22 cellular contexts compared by ENCODE assay signal in genomic region chr5:173668910-173669309, GRCh38.
"Had no signal": no experiment of that assay in that cellular context is flagged by ENCODE, and none has a peak within 500 bp of the region (broad histone marks: within the 10 kb centered on the region; RNA-seq: fewer than 3 reads in every experiment).

No MANE protein-coding gene starts in this region.

- H3K36me3 ChIP-seq: heart left ventricle, left lung, lower lobe of right lung, upper lobe of left lung, vagina had no signal

- H3K4me3 ChIP-seq: heart left ventricle, left lung, lower lobe of right lung, skin epidermis, upper lobe of left lung, vagina had no signal

- H3K27me3 ChIP-seq: heart left ventricle, left lung, upper lobe of left lung, vagina had no signal

- FAIRE-seq: astrocyte, endothelial cell of umbilical vein had no signal

- DNase-seq: activated CD4-positive, alpha-beta memory T cell treated with anti-CD3 and anti-CD28 coated beads for 36 hours; activated CD4-positive, alpha-beta T cell treated with anti-CD3 and anti-CD28 coated beads for 48 hours; activated gamma-delta T cell treated with Interleukin-2 at 50 U/mL for 16 hours; activated naive CD4-positive, alpha-beta T cell treated with anti-CD3 and anti-CD28 coated beads, Interleukin-2, amount 50 U/mL, for 16 hours; activated T-cell treated with anti-CD3 and anti-CD28 coated beads, Interleukin-2, amount 50 U/mL, for 4 hours; amniotic stem cell; caudate nucleus; cortex of kidney; effector memory CD8-positive, alpha-beta T cell; heart left ventricle; hypothalamus; left lung; lower lobe of right lung; mesenchymal stem cell; stimulated activated CD4-positive, alpha-beta T cell treated with anti-CD3 and anti-CD28 coated beads, Interleukin-12 subunit alpha, Interleukin-12 subunit beta, amount 100 ng/mL, for 4 hours; stimulated activated CD4-positive, alpha-beta T cell treated with anti-CD3 and anti-CD28 coated beads, Interleukin-4, amount 100 ng/mL, for 1 hour; stimulated activated naive CD8-positive, alpha-beta T cell treated with anti-CD3 and anti-CD28 coated beads, Interleukin-15, Interleukin-2, amounts not matched to agents 100 U/mL and 50 U/mL, for 24 hours; upper lobe of left lung had no signal

- H3K9me3 ChIP-seq: left lung, lower lobe of right lung, upper lobe of left lung, vagina had no signal

- H3K27ac ChIP-seq: heart left ventricle, left lung, lower lobe of right lung, skin epidermis, upper lobe of left lung, vagina had no signal
